ENCODE assay signal across 2 cellular contexts in the genomic region with DNA sequence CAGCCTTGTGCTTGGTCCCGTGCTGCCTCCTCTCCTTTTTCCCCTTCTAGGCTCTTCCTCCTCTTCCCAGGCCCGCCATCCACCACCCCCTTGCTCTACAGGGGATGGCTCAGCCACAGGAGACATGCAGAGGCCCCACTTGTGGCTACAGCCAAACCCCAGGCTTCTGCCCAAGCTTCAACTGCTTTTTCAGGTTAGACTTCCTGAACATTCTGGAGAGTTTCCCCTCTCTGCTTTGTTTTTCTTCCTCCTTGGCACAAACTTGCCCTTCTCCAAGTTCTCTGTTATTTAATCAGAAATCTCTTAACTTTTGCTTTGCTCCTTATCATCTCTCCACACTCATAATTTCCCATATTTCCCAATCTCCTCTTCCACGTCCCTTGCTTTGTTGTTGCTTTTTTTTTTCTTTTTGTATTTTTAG.
TF ChIP-seq lines count a peak whose summit lies in the region.

No MANE protein-coding gene starts in this region.

TF ChIP-seq in GM23338, 12 proteins besides CTCF, POLR2A, EP300 and RAD21:
- no peak for TF ChIP-seq ZNF331 (CRISPR knock-in tag; IDR thresholded peaks at IDR 0.05; ENCODE audit: low read depth)
- no peak for TF ChIP-seq JUNB (IDR thresholded peaks at IDR 0.05; ENCODE audit: unreplicated experiment)
- TF ChIP-seq, protein P1, sequence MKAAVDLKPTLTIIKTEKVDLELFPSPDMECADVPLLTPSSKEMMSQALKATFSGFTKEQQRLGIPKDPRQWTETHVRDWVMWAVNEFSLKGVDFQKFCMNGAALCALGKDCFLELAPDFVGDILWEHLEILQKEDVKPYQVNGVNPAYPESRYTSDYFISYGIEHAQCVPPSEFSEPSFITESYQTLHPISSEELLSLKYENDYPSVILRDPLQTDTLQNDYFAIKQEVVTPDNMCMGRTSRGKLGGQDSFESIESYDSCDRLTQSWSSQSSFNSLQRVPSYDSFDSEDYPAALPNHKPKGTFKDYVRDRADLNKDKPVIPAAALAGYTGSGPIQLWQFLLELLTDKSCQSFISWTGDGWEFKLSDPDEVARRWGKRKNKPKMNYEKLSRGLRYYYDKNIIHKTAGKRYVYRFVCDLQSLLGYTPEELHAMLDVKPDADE (IDR thresholded peaks at IDR 0.05): no peak
- TF ChIP-seq STAT1 (IDR thresholded peaks at IDR 0.05; ENCODE audit: unreplicated experiment): no peak
- TF ChIP-seq EZH2phosphoT487 (IDR thresholded peaks at IDR 0.05; ENCODE audit: unreplicated experiment): no peak

TF ChIP-seq in endothelial cell of umbilical vein, 7 proteins besides CTCF, POLR2A, EP300 and RAD21:
- TF ChIP-seq JUN (IDR thresholded peaks at IDR 0.05; ENCODE audit: borderline replicate concordance, insufficient read depth, insufficient read length, low read depth) (no peak), EZH2 (IDR thresholded peaks at IDR 0.05; ENCODE audit: borderline replicate concordance, low read depth, low read length, severe bottlenecking) (no peak), GATA2 (IDR thresholded peaks at IDR 0.05; ENCODE audit: insufficient read depth, insufficient read length, low read depth, low read length) (no peak), MYC (IDR thresholded peaks at IDR 0.05; ENCODE audit: low read depth, low read length) (no peak), FOS (IDR thresholded peaks at IDR 0.05; ENCODE audit: borderline replicate concordance, insufficient read depth, low read length) (no peak), POLR2AphosphoS5 (IDR thresholded peaks at IDR 0.05; ENCODE audit: insufficient read depth, low read depth, low read length) (no peak)
- TF ChIP-seq, protein P2, sequence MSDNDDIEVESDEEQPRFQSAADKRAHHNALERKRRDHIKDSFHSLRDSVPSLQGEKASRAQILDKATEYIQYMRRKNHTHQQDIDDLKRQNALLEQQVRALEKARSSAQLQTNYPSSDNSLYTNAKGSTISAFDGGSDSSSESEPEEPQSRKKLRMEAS (IDR thresholded peaks at IDR 0.05; ENCODE audit: insufficient read depth, insufficient read length): no peak
